Comparison of ENCODE assay signal across 8 cellular contexts in the genomic region with DNA sequence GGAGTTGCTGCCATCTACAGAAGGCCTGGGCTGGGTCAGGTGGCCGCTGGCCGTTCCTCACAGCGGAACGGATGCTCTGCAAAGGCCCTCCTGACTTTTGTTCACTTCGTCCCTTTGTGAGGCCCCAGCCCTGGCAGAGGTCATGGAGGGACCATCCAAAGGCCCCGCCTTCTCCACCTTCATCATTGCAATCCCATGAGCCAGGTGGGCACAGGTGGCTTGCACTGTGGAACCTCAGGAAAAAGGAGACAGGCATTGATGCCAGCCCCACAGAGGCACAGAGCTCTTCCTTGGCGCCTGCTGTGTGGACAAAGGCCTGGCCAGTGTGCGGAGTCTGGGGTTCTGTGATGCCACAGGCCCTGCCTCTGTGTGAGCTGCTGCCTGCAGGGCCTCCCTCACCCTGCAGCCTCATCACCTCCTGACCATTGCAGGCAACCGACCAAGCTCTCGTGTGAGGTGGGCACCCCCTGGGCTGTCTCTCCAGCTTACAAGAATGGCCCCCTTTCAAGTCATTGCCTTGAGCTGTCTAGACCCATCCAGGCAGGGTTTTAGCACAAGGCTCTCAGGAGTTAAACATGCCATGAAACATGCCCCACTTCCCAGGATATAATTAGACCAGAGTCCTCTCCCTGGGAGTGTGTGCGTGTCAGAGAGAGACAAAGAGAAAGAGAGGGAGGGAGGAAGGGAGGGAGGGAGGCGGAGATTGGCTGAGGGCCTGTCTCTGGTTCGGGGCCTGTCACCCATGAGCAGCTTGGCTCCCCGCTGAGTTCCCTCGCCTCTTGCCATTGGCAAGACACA. TPM values are rescaled to one million over a fixed set of nuclear protein-coding genes. Genes with fewer than 3 reads are reported as not detected.
DNase-seq lines count a peak whose midpoint lies in the region; ATAC-seq, FAIRE-seq and TF ChIP-seq lines count a peak whose summit lies in the region.

No MANE protein-coding gene starts in this region.

- TF ChIP-seq EP300 in H1 (IDR thresholded peaks at IDR 0.05; ENCODE audit: borderline replicate concordance in 1 of 2, low read depth in 2 of 2, low read length in 2 of 2) = no peak

- H3K27ac Mint-ChIP-seq in mesothelial cell of epicardium = peak overlapping the region; percentile 92

- 76% methylated on average over 13 of the region's 15 CpGs; no CpG with 5 or more reads in 1 of the 2 experiments for WGBS in H1 (ENCODE audit: extremely low coverage in 1 of 2, insufficient coverage in 1 of 2, insufficient read length in 1 of 2, insufficient replicate concordance in 2 of 2, low coverage in 1 of 2, low lambda C conversion rate in 2 of 2, missing lambda C conversion rate in 1 of 2), 2 experiments

- H4K20me1 ChIP-seq in DND-41 (ENCODE audit: insufficient read depth, low read length) (no peaks in the 10 kb centered on the region), H1 (replicated peaks in 1 of 2; ENCODE audit: control insufficient read depth in 1 of 2, insufficient read depth in 2 of 2, low read length in 2 of 2) (no peaks in the 10 kb centered on the region)

- H2BK15ac ChIP-seq in H1 (ENCODE audit: low read length) = no peak overlapping the region

- H2AFZ ChIP-seq in DND-41 (ENCODE audit: low read depth, low read length) = peak overlapping the region; percentile 48; the same call in 1 of the 2 replicates
- peak overlapping the region; percentile 52; the same call in 1 of the 2 replicates for H2AFZ ChIP-seq in H1 (ENCODE audit: low read length)

- peaks cover 24% of the 10 kb centered on the region for H3K4me1 Mint-ChIP-seq in mesothelial cell of epicardium

- no peak overlapping the region for H3K4me3 Mint-ChIP-seq in mesothelial cell of epicardium

- no peak overlapping the region for H2BK20ac ChIP-seq in H1 (ENCODE audit: low read length)

- no peak for TF ChIP-seq POLR2A in H1 (IDR thresholded peaks at IDR 0.05; ENCODE audit: control extremely low read depth in 1 of 2, low read depth in 2 of 2, low read length in 2 of 2)

- no peaks in the 10 kb centered on the region for H3K4me1 ChIP-seq in DND-41 (ENCODE audit: insufficient read depth, low read length)
- peaks cover 0 to 7% (median 2%) of the 10 kb centered on the region in 4 experiments; a peak in 4 of 7 replicates for H3K4me1 ChIP-seq in H1 (replicated peaks in 1 of 4; ENCODE audit: control insufficient read depth in 3 of 4, insufficient read depth in 4 of 4, low read length in 3 of 4)

- H3K9me3 ChIP-seq in DND-41 (ENCODE audit: insufficient read depth, low read length, severe bottlenecking) (no peaks in the 10 kb centered on the region), H1 (ENCODE audit: insufficient read depth in 2 of 2, low read depth in 1 of 2, low read length in 1 of 2) (no peaks in the 10 kb centered on the region)

- ATAC-seq in DND-41 (ENCODE audit: insufficient read depth, low read depth) = peak; percentile 54
- ATAC-seq in HG03097 (IDR thresholded peaks at IDR 0.05; ENCODE audit: low FRiP score, unreplicated experiment) = no peak
- no peak for ATAC-seq in GM19351 (IDR thresholded peaks at IDR 0.05; ENCODE audit: unreplicated experiment)

- H3K36me3 Mint-ChIP-seq in mesothelial cell of epicardium = no peaks in the 10 kb centered on the region

- H3K23me2 ChIP-seq in H1 (ENCODE audit: low read depth, low read length) = no peaks in the 10 kb centered on the region

- H3K4me3 ChIP-seq in DND-41 (ENCODE audit: low read depth in 1 of 2, low read length in 2 of 2) = no peak overlapping the region
- H3K4me3 ChIP-seq in H1 (ENCODE audit: extremely low read depth in 1 of 4, insufficient read depth in 2 of 4, low read depth in 3 of 4, low read length in 4 of 4) = no peak overlapping the region

- H3K9ac ChIP-seq in DND-41 (ENCODE audit: low read depth, low read length) (no peak overlapping the region), H1 (replicated peaks in 1 of 4; ENCODE audit: extremely low read depth in 1 of 4, low read depth in 3 of 4, low read length in 3 of 4) (no peak overlapping the region)

- H2BK5ac ChIP-seq in H1 (ENCODE audit: low read depth, low read length) = peak overlapping the region; percentile 45; the same call in 1 of the 2 replicates

- CTCF ChIA-PET in H1 (lab: Charles Lee; ENCODE audit: partially characterized antibody) = interaction anchor here (0.7 to 1.6 kb wide), 6 partner anchors 10 to 404 kb away, joined by 3 to 5 read pairs (median 4); no protein-coding TSS in a partner anchor

- H3K9me3 Mint-ChIP-seq in mesothelial cell of epicardium = no peaks in the 10 kb centered on the region

- H3K4ac ChIP-seq in H1 (replicated peaks; ENCODE audit: insufficient read length, low read depth, low read length) = no peak overlapping the region

- TF ChIP-seq CTCF in DND-41 (IDR thresholded peaks at IDR 0.05; ENCODE audit: borderline replicate concordance, extremely low read depth, low read length, poor library complexity, severe bottlenecking) (no peak), H1 (IDR thresholded peaks at IDR 0.05; ENCODE audit: control extremely low read depth in 1 of 3, insufficient read depth in 1 of 3, low read depth in 1 of 3, low read length in 3 of 3) (no peak), mesothelial cell of epicardium (IDR thresholded peaks at IDR 0.05; ENCODE audit: unreplicated experiment) (no peak)

- H3K27me3 ChIP-seq in DND-41 (ENCODE audit: insufficient read depth, low read length, poor library complexity) (no peaks in the 10 kb centered on the region), H1 (replicated peaks in 1 of 4; ENCODE audit: control insufficient read depth in 3 of 4, extremely low read depth in 1 of 4, insufficient read depth in 3 of 4, low read length in 3 of 4) (no peaks in the 10 kb centered on the region)

- H4K8ac ChIP-seq in H1 (ENCODE audit: extremely low read depth, insufficient read depth, low read length) = no peak overlapping the region

- H3K4me2 ChIP-seq in DND-41 (ENCODE audit: insufficient read depth, low read length) (no peak overlapping the region), H1 (ENCODE audit: insufficient read depth in 1 of 2, low read depth in 2 of 2, low read length in 2 of 2) (no peak overlapping the region)

- no peak for TF ChIP-seq RAD21 in H1 (IDR thresholded peaks at IDR 0.05 in 1 of 2, conservative IDR thresholded peaks at IDR 0.05 in 1 of 2; ENCODE audit: low read depth in 2 of 2, low read length in 2 of 2)

- POLR2A ChIA-PET in H1 (lab: Charles Lee; ENCODE audit: partially characterized antibody) = interaction anchor here (0.9 to 2.1 kb wide), 3 partner anchors 17 to 403 kb away, joined by 3 to 5 read pairs (median 4); no protein-coding TSS in a partner anchor

- DNase-seq in DND-41 (no peak), NCI-H510A treated with DMSO at 0.1 percent for 48 hours (lab: John Stamatoyannopoulos, UW) (peak; percentile 95), H1 (ENCODE audit: low read depth in 1 of 2, low spot score in 2 of 2) (no peak), mesothelial cell of epicardium (ENCODE audit: low spot score in 2 of 2, unreplicated experiment in 2 of 2) (no peak), ureter (ENCODE audit: low spot score) (peak; percentile 91), GDM1 (lab: John Stamatoyannopoulos, UW) (no peak)

- H3K79me1 ChIP-seq in H1 (ENCODE audit: low read depth, low read length) = no peaks in the 10 kb centered on the region

- no peak for FAIRE-seq in H1 (lab: Jason Lieb, UNC)

- H2AK5ac ChIP-seq in H1 (ENCODE audit: low read depth, low read length) = no peak overlapping the region

- H3K23ac ChIP-seq in H1 (ENCODE audit: insufficient read length) = no peak overlapping the region

- H2BK12ac ChIP-seq in H1 (ENCODE audit: low read depth, low read length) = peak overlapping the region; percentile 80; the same call in 1 of the 2 replicates

- no peak overlapping the region for H4K91ac ChIP-seq in H1 (replicated peaks; ENCODE audit: insufficient read length, low read length)

- H3K36me3 ChIP-seq in DND-41 (ENCODE audit: insufficient read depth, low read length) (no peaks in the 10 kb centered on the region), H1 (ENCODE audit: control insufficient read depth in 2 of 4, insufficient read depth in 4 of 4, low read length in 3 of 4) (no peaks in the 10 kb centered on the region)

- H3K79me2 ChIP-seq in DND-41 (ENCODE audit: insufficient read depth, low read length) = no peaks in the 10 kb centered on the region
- H3K79me2 ChIP-seq in H1 (ENCODE audit: control insufficient read depth in 1 of 2, insufficient read depth in 2 of 2, low read length in 2 of 2) = no peaks in the 10 kb centered on the region

- no peak overlapping the region for H3K14ac ChIP-seq in H1 (ENCODE audit: insufficient read length)

- no peaks in the 10 kb centered on the region for H3K27me3 Mint-ChIP-seq in mesothelial cell of epicardium (ENCODE audit: low read depth)

- no peak overlapping the region for H2BK120ac ChIP-seq in H1 (replicated peaks; ENCODE audit: low read depth, low read length)

- H3K27ac ChIP-seq in DND-41 (ENCODE audit: low read length) (no peak overlapping the region), H1 (ENCODE audit: low read depth, low read length) (no peak overlapping the region)

- no peak overlapping the region for H4K5ac ChIP-seq in H1 (ENCODE audit: insufficient read length, low read depth, low read length)

- H3K56ac ChIP-seq in H1 (replicated peaks; ENCODE audit: insufficient read length, low read depth, low read length) = no peak overlapping the region

- no peak overlapping the region for H3K18ac ChIP-seq in H1 (ENCODE audit: extremely low read depth, low read length)

TF ChIP-seq in H1, 55 proteins besides CTCF, POLR2A, EP300 and RAD21 (continues in another document):
- TF ChIP-seq CTBP2 (IDR thresholded peaks at IDR 0.05; ENCODE audit: borderline replicate concordance, insufficient read depth, insufficient read length, low read length) (no peak), EZH2 (IDR thresholded peaks at IDR 0.05; ENCODE audit: low read depth, low read length, severe bottlenecking) (no peak), BRCA1 (IDR thresholded peaks at IDR 0.05; ENCODE audit: low read depth, low read length) (no peak), BACH1 (IDR thresholded peaks at IDR 0.05; ENCODE audit: low read length) (no peak), KDM4A (IDR thresholded peaks at IDR 0.05; ENCODE audit: low read depth, low read length, severe bottlenecking) (no peak), GABPA (IDR thresholded peaks at IDR 0.05; ENCODE audit: borderline replicate concordance, insufficient read depth, low read length) (no peak), MAFK (IDR thresholded peaks at IDR 0.05; ENCODE audit: low read depth, low read length) (no peak), RFX5 (IDR thresholded peaks at IDR 0.05; ENCODE audit: borderline replicate concordance, low read depth, low read length) (no peak)

RNA-seq across cellular contexts. Expression of a gene that starts 19.3 kb away (rescaled TPM):
- total RNA-seq in H1 (2021; fragmentation: NEBNext Ultra II Directional; extraction: Animal tissue kit (Norgen Biotek cat#: 25700)) = 24.4 and 25.9 TPM in 2 replicates
- polyA plus RNA-seq in H1 (2011; rRNA removed) = 49.7 and 59.5 TPM in 2 replicates
- polyA plus RNA-seq in H1 (2011; cell fraction: cytosol; rRNA removed) = 41.5 TPM
- 100 TPM for polyA plus RNA-seq in H1 (2011; cell fraction: nucleus; rRNA removed)
- polyA plus RNA-seq in H1 (2012, experiment 1 of 2) = 29.4 to 34.3 TPM (median 31.5 TPM) in 4 replicates
- polyA plus RNA-seq in H1 (2012, experiment 2 of 2) = 38.2 TPM
- 18.4 TPM for polyA plus RNA-seq in H1 (2013, experiment 1 of 2)
- polyA plus RNA-seq in H1 (2013, experiment 2 of 2) = 18.3 TPM
- 54.4 and 66.5 TPM in 2 replicates for polyA minus RNA-seq in H1 (2011; rRNA and poly(A)+ RNA removed)
- 24.7 TPM for polyA minus RNA-seq in H1 (2011; cell fraction: cytosol; rRNA and poly(A)+ RNA removed)
- polyA minus RNA-seq in H1 (2011; cell fraction: nucleus; rRNA and poly(A)+ RNA removed) = 105 TPM
- total RNA-seq in mesothelial cell of epicardium (196 to 218 TPM (median 205 TPM) in 3 replicates), ureter (152 TPM)

Comparison
In these comparisons a context has a peak if more than half of its experiments do, and no peak if none do; other contexts are left out.
1. DNase-seq: peak in NCI-H510A treated with DMSO at 0.1 percent for 48 hours (single experiment) and ureter (single experiment); none in DND-41 (single experiment), H1 (0 of 2), mesothelial cell of epicardium (0 of 2) and GDM1 (single experiment).